Comparison of ENCODE assay signal across 21 cellular contexts in genomic region chr5:91787718-91788117, GRCh38.
DNase-seq lines count a peak whose midpoint lies in the region; ATAC-seq and TF ChIP-seq lines count a peak whose summit lies in the region.
"Had no signal": no experiment of that assay in that cellular context is flagged by ENCODE, and none has a peak within 500 bp of the region (broad histone marks: within the 10 kb centered on the region; RNA-seq: fewer than 3 reads in every experiment).

No MANE protein-coding gene starts in this region.

- DNase-seq in GM03348 (ENCODE audit: low spot score) (peak; percentile 2), NCI-H1048 (lab: John Stamatoyannopoulos, UW) (peak; percentile 26), astrocyte of the spinal cord (ENCODE audit: low read depth, low spot score) (peak; percentile 61), kidney epithelial cell (ENCODE audit: low read depth) (peak; percentile 1), NCI-H345 (lab: John Stamatoyannopoulos, UW) (no peak), hypothalamus (lab: John Stamatoyannopoulos, UW) (no peak)
- DNase-seq: activated CD8-positive, alpha-beta T cell treated with anti-CD3 and anti-CD28 coated beads, Interleukin-2, amount 10 ng/mL, durations not matched to agents 7 days and 5 days; activated T-cell treated with anti-CD3 and anti-CD28 coated beads, Interleukin-2, amount 50 U/mL, for 48 hours; BE2C; brain microvascular endothelial cell; heart right ventricle; naive thymus-derived CD4-positive, alpha-beta T cell; NCI-H187 treated with DMSO at 0.1 percent for 48 hours; NCI-H446; right lobe of liver; SHP77; stimulated activated CD4-positive, alpha-beta T cell treated with anti-CD3 and anti-CD28 coated beads, Interleukin-2, amount 100 ng/mL, for 24 hours had no signal

- ATAC-seq in HG03025 (IDR thresholded peaks at IDR 0.05; ENCODE audit: low FRiP score, unreplicated experiment) = no peak
- ATAC-seq: activated CD8-positive, alpha-beta T cell treated with anti-CD3 and anti-CD28 coated beads, Interleukin-2, amount 10 ng/mL, durations not matched to agents 7 days and 5 days; esophagus mucosa; heart right ventricle; HepG2; naive thymus-derived CD4-positive, alpha-beta T cell; right lobe of liver had no signal

- in situ Hi-C loops in astrocyte of the spinal cord (cut with HindIII; ENCODE audit: low sequenced_read_pairs) = no loop called here

- TF ChIP-seq CTCF in astrocyte of the spinal cord (IDR thresholded peaks at IDR 0.05; ENCODE audit: low read depth, low read length) (no peak), kidney epithelial cell (IDR thresholded peaks at IDR 0.05; ENCODE audit: insufficient read depth, low read length, poor library complexity, severe bottlenecking) (no peak)

- H3K27me3 ChIP-seq in kidney epithelial cell (ENCODE audit: control insufficient read depth, insufficient read depth, low read length) = no peaks in the 10 kb centered on the region
- H3K27me3 ChIP-seq: BE2C, brain microvascular endothelial cell, heart right ventricle, right lobe of liver, vagina had no signal

- H3K36me3 ChIP-seq in kidney epithelial cell (ENCODE audit: control insufficient read depth, insufficient read depth, low read length) = no peaks in the 10 kb centered on the region
- H3K36me3 ChIP-seq: BE2C, brain microvascular endothelial cell, heart right ventricle, right lobe of liver, vagina had no signal

- no peak overlapping the region for H3K4me3 ChIP-seq in astrocyte of the spinal cord (ENCODE audit: low read depth, low read length)
- no peak overlapping the region for H3K4me3 ChIP-seq in kidney epithelial cell (ENCODE audit: low read depth, low read length)
- H3K4me3 ChIP-seq: heart right ventricle, right lobe of liver, vagina had no signal

Comparison
In these comparisons a context has a peak if more than half of its experiments do, and no peak if none do; other contexts are left out.
1. DNase-seq: peak in GM03348 (single experiment), NCI-H1048 (single experiment), astrocyte of the spinal cord (single experiment) and kidney epithelial cell (single experiment); none in NCI-H345 (single experiment) and hypothalamus (0 of 51).